Comparison of ENCODE assay signal across 18 cellular contexts in the genomic region with DNA sequence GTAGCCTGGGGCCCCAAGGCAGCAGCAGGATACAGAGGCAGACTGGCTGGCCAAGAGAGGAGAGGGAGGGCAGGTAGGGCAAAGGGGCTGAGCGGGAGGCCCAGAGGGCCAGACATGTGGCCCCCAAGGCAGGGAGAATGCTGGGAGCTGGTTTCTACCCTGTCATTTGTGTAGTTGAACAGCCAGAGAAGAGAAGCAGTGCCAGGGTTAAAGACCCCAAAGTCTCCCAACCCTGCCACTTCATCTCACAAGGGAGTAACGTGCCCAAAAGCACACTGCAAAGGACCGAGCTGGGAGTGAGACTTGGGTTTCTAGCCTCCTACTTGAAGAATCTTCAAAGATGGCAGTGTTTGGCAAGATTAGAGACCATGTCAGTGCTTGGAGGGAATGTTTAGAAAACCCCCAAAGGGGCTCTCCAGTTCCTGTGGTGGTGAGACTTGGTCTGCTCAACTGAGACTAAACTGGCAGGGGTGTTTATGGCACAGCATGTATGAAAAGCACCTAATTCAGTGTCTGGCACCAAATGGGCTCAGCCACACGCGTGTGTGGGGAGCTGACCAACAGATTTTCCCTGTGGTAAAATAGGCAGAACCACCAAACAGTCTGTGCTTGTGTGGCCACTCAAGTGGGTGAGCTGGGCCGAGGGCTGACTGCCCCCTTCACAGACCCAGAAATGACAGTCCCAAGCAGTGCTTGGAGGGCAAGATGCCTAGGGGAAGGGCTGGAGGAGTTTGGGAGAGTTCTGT.
"Had no signal": no experiment of that assay in that cellular context is flagged by ENCODE, and none has a peak within 500 bp of the region (broad histone marks: within the 10 kb centered on the region; RNA-seq: fewer than 3 reads in every experiment).

No MANE protein-coding gene starts in this region.

- H3K4me3 ChIP-seq: adrenal gland, breast epithelium, esophagus squamous epithelium, heart right ventricle had no signal

- H3K4me1 ChIP-seq: adrenal gland, breast epithelium, esophagus squamous epithelium, heart right ventricle had no signal

- H3K9me3 ChIP-seq: adrenal gland, breast epithelium, esophagus squamous epithelium, heart right ventricle had no signal

- H3K27ac ChIP-seq: adrenal gland, breast epithelium, esophagus squamous epithelium, heart right ventricle had no signal

- H3K4me3 Mint-ChIP-seq: activated naive CD4-positive, alpha-beta T cell treated with anti-CD3 and anti-CD28 coated beads for 36 hours; activated T-cell treated with anti-CD3 and anti-CD28 coated beads, Interleukin-2, amount 50 U/mL, for 4 hours; dendritic cell treated with granulocyte-macrophage colony-stimulating factor and Interleukin-4, amounts not matched to agents 40 ng/mL and 50 ng/mL, for 4 days; natural killer cell had no signal

- ATAC-seq: activated CD4-positive, CD25-positive, alpha-beta regulatory T cell treated with anti-CD3 and anti-CD28 coated beads, Interleukin-2, amount 50 U/mL, for 24 hours; activated T-cell treated with anti-CD3 and anti-CD28 coated beads, Interleukin-2, amount 50 U/mL, for 4 hours; heart right ventricle; natural killer cell had no signal

- DNase-seq: activated CD4-positive, alpha-beta T cell treated with anti-CD3 and anti-CD28 coated beads, Interleukin-2, amount 50 U/mL, for 1 hour; activated CD8-positive, alpha-beta memory T cell treated with anti-CD3 and anti-CD28 coated beads, Interleukin-2, amount 50 U/mL, for 4 hours; activated naive CD4-positive, alpha-beta T cell treated with anti-CD3 and anti-CD28 coated beads for 36 hours; activated T-cell treated with anti-CD3 and anti-CD28 coated beads, Interleukin-2, amount 50 U/mL, for 4 hours; cerebellar nuclear complex; effector memory CD4-positive, alpha-beta T cell; esophagus squamous epithelium; heart right ventricle; natural killer cell; posterior cingulate gyrus; stimulated activated CD4-positive, alpha-beta T cell treated with anti-CD3 and anti-CD28 coated beads, Interleukin-12 subunit alpha, Interleukin-12 subunit beta, amount 100 ng/mL, for 4 hours; stimulated activated CD4-positive, alpha-beta T cell treated with anti-CD3 and anti-CD28 coated beads, Interleukin-1b, Interleukin-23, amount 100 ng/mL, for 48 hours; T-helper 1 cell; T1000 had no signal

- H3K9me3 Mint-ChIP-seq: activated naive CD4-positive, alpha-beta T cell treated with anti-CD3 and anti-CD28 coated beads for 36 hours; activated T-cell treated with anti-CD3 and anti-CD28 coated beads, Interleukin-2, amount 50 U/mL, for 4 hours; dendritic cell treated with granulocyte-macrophage colony-stimulating factor and Interleukin-4, amounts not matched to agents 40 ng/mL and 50 ng/mL, for 4 days; natural killer cell had no signal

- H3K27me3 ChIP-seq: adrenal gland, breast epithelium, esophagus squamous epithelium, heart right ventricle had no signal

- H3K27ac Mint-ChIP-seq: activated naive CD4-positive, alpha-beta T cell treated with anti-CD3 and anti-CD28 coated beads for 36 hours; dendritic cell treated with granulocyte-macrophage colony-stimulating factor and Interleukin-4, amounts not matched to agents 40 ng/mL and 50 ng/mL, for 4 days; natural killer cell had no signal

- H3K27me3 Mint-ChIP-seq: dendritic cell treated with granulocyte-macrophage colony-stimulating factor and Interleukin-4, amounts not matched to agents 40 ng/mL and 50 ng/mL, for 4 days had no signal
